ENCODE assay signal across 7 cellular contexts in genomic region chr1:174070614-174071013, GRCh38.
"Had no signal": no experiment of that assay in that cellular context is flagged by ENCODE, and none has a peak within 500 bp of the region (broad histone marks: within the 10 kb centered on the region; RNA-seq: fewer than 3 reads in every experiment).

No MANE protein-coding gene starts in this region.

- H3K36me3 ChIP-seq: HAP-1 had no signal

- H3K27ac ChIP-seq: GM23248 had no signal

- H3K9me3 ChIP-seq: HAP-1 had no signal

- H3K4me3 ChIP-seq: GM23248, HAP-1 had no signal

- DNase-seq: GM23248, GOT3, H7, HFFc6, KG1 had no signal

- H3K9ac ChIP-seq: GM23248 had no signal

- FAIRE-seq: HTR-8/SVneo had no signal

- H2AFZ ChIP-seq: GM23248 had no signal
